In the genomic region with DNA sequence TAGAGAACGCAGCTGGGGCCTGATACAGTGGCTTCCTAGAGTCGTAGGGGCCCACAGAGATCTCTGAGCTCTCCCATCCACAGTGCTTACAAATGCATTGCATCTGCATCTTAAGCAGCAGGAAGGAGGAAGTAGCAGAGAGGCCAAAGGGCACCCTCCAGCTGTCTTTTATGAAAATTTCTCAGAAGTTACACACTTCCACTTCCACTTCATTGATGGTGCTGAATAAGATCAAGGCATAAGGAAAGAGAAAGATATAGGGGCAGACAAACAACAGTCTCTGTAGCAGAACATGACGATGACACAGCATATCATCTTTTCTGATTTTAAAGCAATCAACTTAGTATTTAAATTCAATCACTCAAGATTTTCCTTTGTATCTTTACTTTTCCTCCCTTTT, we compare ENCODE assay signal across 1 cellular context.
TF ChIP-seq lines count a peak whose summit lies in the region.

No MANE protein-coding gene starts in this region.

TF ChIP-seq in K562, 482 proteins besides CTCF, POLR2A, EP300 and RAD21 (continued from another document):
- TF ChIP-seq ZNF592 (IDR thresholded peaks at IDR 0.05) (0 out of 2 replicates have a peak, but pooled peaks have one; percentile 18), KDM1A (IDR thresholded peaks at IDR 0.05) (peak; percentile 29 to 43; a peak in 2 of 4 replicates), CXXC5 (CRISPR knock-in tag; IDR thresholded peaks at IDR 0.05) (0 out of 2 replicates have a peak, but pooled peaks have one; percentile 23), NFIC (IDR thresholded peaks at IDR 0.05) (0 out of 2 replicates have a peak, but pooled peaks have one; percentile 21), MAFF (IDR thresholded peaks at IDR 0.05; ENCODE audit: low read length) (peak; percentile 66), SOX6 (IDR thresholded peaks at IDR 0.05) (peak; percentile 18; the same call in 1 of the 2 replicates), HDAC1 (IDR thresholded peaks at IDR 0.05) (0 out of 4 replicates have a peak, but pooled peaks of 1 of the 2 experiments have one; percentile 30), HLTF (IDR thresholded peaks at IDR 0.05) (no peak), NFE2L1 (tag; IDR thresholded peaks at IDR 0.05; ENCODE audit: borderline replicate concordance, low read depth) (peak; percentile 52; the same call in 1 of the 2 replicates), ETV6 (IDR thresholded peaks at IDR 0.05; ENCODE audit: borderline replicate concordance in 1 of 2, low read depth in 2 of 2, low read length in 1 of 2) (peak in 1 of 2 experiments; percentile 65; a peak in 1 of 4 replicates), ETV6 (CRISPR knock-in tag; IDR thresholded peaks at IDR 0.05; ENCODE audit: borderline replicate concordance) (no peak), DACH1 (IDR thresholded peaks at IDR 0.05; ENCODE audit: partially characterized antibody) (peak; percentile 49), TRIM24 (IDR thresholded peaks at IDR 0.05) (peak; percentile 59 to 62; a peak in 3 of 4 replicates), TAF9B (IDR thresholded peaks at IDR 0.05; ENCODE audit: partially characterized antibody) (peak; percentile 74), PREB (CRISPR knock-in tag; IDR thresholded peaks at IDR 0.05) (no peak), CHCHD3 (CRISPR knock-in tag; IDR thresholded peaks at IDR 0.05) (no peak), MAFG (tag; conservative IDR thresholded peaks at IDR 0.05) (peak; percentile 61), EP400 (IDR thresholded peaks at IDR 0.05) (0 out of 2 replicates have a peak, but pooled peaks have one; percentile 12), FOS (IDR thresholded peaks at IDR 0.05; ENCODE audit: extremely low read depth, insufficient read length) (no peak), CBFA2T2 (conservative IDR thresholded peaks at IDR 0.05) (peak; percentile 73), KAT7 (CRISPR knock-in tag; IDR thresholded peaks at IDR 0.05; ENCODE audit: borderline replicate concordance) (no peak), POLR2AphosphoS5 (IDR thresholded peaks at IDR 0.05; ENCODE audit: control insufficient read depth, insufficient read depth, low read depth, low read length) (0 out of 2 replicates have a peak, but pooled peaks have one; percentile 26), C11orf30 (IDR thresholded peaks at IDR 0.05; ENCODE audit: low read depth) (peak; percentile 72), CC2D1A (IDR thresholded peaks at IDR 0.05) (peak; percentile 37; the same call in 1 of the 2 replicates), RCOR1 (IDR thresholded peaks at IDR 0.05; ENCODE audit: borderline replicate concordance in 1 of 2, low read depth in 2 of 2, low read length in 2 of 2) (peak in 1 of 2 experiments; percentile 41; a peak in 1 of 4 replicates), TCF3 (CRISPR knock-in tag; IDR thresholded peaks at IDR 0.05) (peak; percentile 76), RBM15 (IDR thresholded peaks at IDR 0.05; ENCODE audit: insufficient read depth, low read length) (no peak), TFAP4 (CRISPR knock-in tag; IDR thresholded peaks at IDR 0.05; ENCODE audit: borderline replicate concordance) (peak; percentile 65; the same call in 1 of the 2 replicates), DPF2 (IDR thresholded peaks at IDR 0.05) (peak; percentile 65), ZNF316 (IDR thresholded peaks at IDR 0.05) (peak; percentile 88), ZNF79 (CRISPR knock-in tag; IDR thresholded peaks at IDR 0.05; ENCODE audit: low read depth) (no peak), NFE2 (IDR thresholded peaks at IDR 0.05; ENCODE audit: low read depth) (peak; percentile 79), MAFK (IDR thresholded peaks at IDR 0.05; ENCODE audit: low read length) (peak; percentile 30; the same call in 1 of the 2 replicates), FOXM1 (IDR thresholded peaks at IDR 0.05; ENCODE audit: low read depth) (no peak), FOXM1 (CRISPR knock-in tag; IDR thresholded peaks at IDR 0.05; ENCODE audit: low read depth) (no peak), ARID1B (IDR thresholded peaks at IDR 0.05) (peak; percentile 85), NR2C1 (IDR thresholded peaks at IDR 0.05) (peak; percentile 84), NR2C1 (tag; IDR thresholded peaks at IDR 0.05) (peak; percentile 81), TEAD4 (IDR thresholded peaks at IDR 0.05; ENCODE audit: low read length) (peak; percentile 65; the same call in 1 of the 2 replicates), TEAD4 (CRISPR knock-in tag; IDR thresholded peaks at IDR 0.05; ENCODE audit: borderline replicate concordance) (no peak), SMARCA4 (IDR thresholded peaks at IDR 0.05) (peak; percentile 41; the same call in 1 of the 2 replicates), SMAD4 (CRISPR knock-in tag; conservative IDR thresholded peaks at IDR 0.05) (peak; percentile 48; the same call in 1 of the 2 replicates), CTBP1 (IDR thresholded peaks at IDR 0.05; ENCODE audit: borderline replicate concordance) (peak; percentile 70), ZNF785 (CRISPR knock-in tag; IDR thresholded peaks at IDR 0.05) (no peak), TAL1 (IDR thresholded peaks at IDR 0.05) (peak; percentile 71), NR2C2 (CRISPR knock-in tag; IDR thresholded peaks at IDR 0.05) (no peak), NR2C2 (tag; IDR thresholded peaks at IDR 0.05) (peak; percentile 83), STAT5A (IDR thresholded peaks at IDR 0.05; ENCODE audit: borderline replicate concordance, low read length) (peak; percentile 84), SPI1 (IDR thresholded peaks at IDR 0.05; ENCODE audit: borderline replicate concordance, low read depth, low read length) (peak; percentile 34; the same call in 1 of the 2 replicates), CBFA2T3 (IDR thresholded peaks at IDR 0.05) (peak; percentile 86)
- TF ChIP-seq, protein P1, sequence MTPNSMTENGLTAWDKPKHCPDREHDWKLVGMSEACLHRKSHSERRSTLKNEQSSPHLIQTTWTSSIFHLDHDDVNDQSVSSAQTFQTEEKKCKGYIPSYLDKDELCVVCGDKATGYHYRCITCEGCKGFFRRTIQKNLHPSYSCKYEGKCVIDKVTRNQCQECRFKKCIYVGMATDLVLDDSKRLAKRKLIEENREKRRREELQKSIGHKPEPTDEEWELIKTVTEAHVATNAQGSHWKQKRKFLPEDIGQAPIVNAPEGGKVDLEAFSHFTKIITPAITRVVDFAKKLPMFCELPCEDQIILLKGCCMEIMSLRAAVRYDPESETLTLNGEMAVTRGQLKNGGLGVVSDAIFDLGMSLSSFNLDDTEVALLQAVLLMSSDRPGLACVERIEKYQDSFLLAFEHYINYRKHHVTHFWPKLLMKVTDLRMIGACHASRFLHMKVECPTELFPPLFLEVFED (CRISPR knock-in tag; conservative IDR thresholded peaks at IDR 0.05): no peak
